ENCODE assay signal across 18 cellular contexts in genomic region chr9:97415146-97415545, GRCh38.
"Had no signal": no experiment of that assay in that cellular context is flagged by ENCODE, and none has a peak within 500 bp of the region (broad histone marks: within the 10 kb centered on the region; RNA-seq: fewer than 3 reads in every experiment).

No MANE protein-coding gene starts in this region.

- H3K27me3 ChIP-seq: gastrocnemius medialis, heart left ventricle, thyroid gland had no signal

- H3K9me3 Mint-ChIP-seq: activated CD4-positive, alpha-beta memory T cell treated with anti-CD3 and anti-CD28 coated beads for 36 hours; activated naive CD4-positive, alpha-beta T cell treated with anti-CD3 and anti-CD28 coated beads, Interleukin-2, amount 10 ng/mL, durations not matched to agents 7 days and 5 days; activated T-cell treated with anti-CD3 and anti-CD28 coated beads, Interleukin-2, amount 50 U/mL, for 24 hours; dendritic cell treated with granulocyte-macrophage colony-stimulating factor and Interleukin-4, amounts not matched to agents 40 ng/mL and 50 ng/mL, for 4 days; effector memory CD8-positive, alpha-beta T cell; stimulated activated memory B cell treated with anti-CD40 and anti-IgM and Interleukin-4, amounts not matched to agents 10 μg/mL and 1 μg/mL and 100 μg/mL, for 72 hours; T-helper 2 cell treated with Interferon-gamma antibody and Interleukin-4, amounts not matched to agents 5 μg/mL and 100 μg/mL, for 36 hours had no signal

- H3K27ac ChIP-seq: epithelial cell of prostate, gastrocnemius medialis, heart left ventricle, parathyroid adenoma, thyroid gland, VCaP had no signal

- ATAC-seq: effector memory CD8-positive, alpha-beta T cell; gastrocnemius medialis; heart left ventricle; left cardiac atrium; stimulated activated memory B cell treated with anti-CD40 and anti-IgM and Interleukin-4, amounts not matched to agents 10 μg/mL and 1 μg/mL and 100 μg/mL, for 72 hours had no signal

- H3K4me3 Mint-ChIP-seq: activated CD4-positive, alpha-beta memory T cell treated with anti-CD3 and anti-CD28 coated beads for 36 hours; activated naive CD4-positive, alpha-beta T cell treated with anti-CD3 and anti-CD28 coated beads, Interleukin-2, amount 10 ng/mL, durations not matched to agents 7 days and 5 days; activated T-cell treated with anti-CD3 and anti-CD28 coated beads, Interleukin-2, amount 50 U/mL, for 24 hours; dendritic cell treated with granulocyte-macrophage colony-stimulating factor and Interleukin-4, amounts not matched to agents 40 ng/mL and 50 ng/mL, for 4 days; effector memory CD8-positive, alpha-beta T cell; stimulated activated memory B cell treated with anti-CD40 and anti-IgM and Interleukin-4, amounts not matched to agents 10 μg/mL and 1 μg/mL and 100 μg/mL, for 72 hours; T-helper 2 cell treated with Interferon-gamma antibody and Interleukin-4, amounts not matched to agents 5 μg/mL and 100 μg/mL, for 36 hours had no signal

- H3K27me3 Mint-ChIP-seq: activated CD4-positive, alpha-beta memory T cell treated with anti-CD3 and anti-CD28 coated beads for 36 hours; dendritic cell treated with granulocyte-macrophage colony-stimulating factor and Interleukin-4, amounts not matched to agents 40 ng/mL and 50 ng/mL, for 4 days; effector memory CD8-positive, alpha-beta T cell; naive B cell; stimulated activated memory B cell treated with anti-CD40 and anti-IgM and Interleukin-4, amounts not matched to agents 10 μg/mL and 1 μg/mL and 100 μg/mL, for 72 hours had no signal

- H3K4me3 ChIP-seq: gastrocnemius medialis, heart left ventricle, thyroid gland had no signal

- H2AFZ ChIP-seq: parathyroid adenoma had no signal

- H3K9me3 ChIP-seq: gastrocnemius medialis, heart left ventricle, thyroid gland had no signal

- DNase-seq: activated CD4-positive, alpha-beta memory T cell treated with anti-CD3 and anti-CD28 coated beads for 36 hours; activated naive CD4-positive, alpha-beta T cell treated with anti-CD3 and anti-CD28 coated beads, Interleukin-2, amount 10 ng/mL, durations not matched to agents 7 days and 5 days; activated T-cell treated with anti-CD3 and anti-CD28 coated beads, Interleukin-2, amount 50 U/mL, for 24 hours; effector memory CD8-positive, alpha-beta T cell; gastrocnemius medialis; heart left ventricle; left cardiac atrium; naive B cell; stimulated activated CD4-positive, alpha-beta T cell treated with anti-CD3 and anti-CD28 coated beads, Interleukin-2, amount 100 ng/mL, for 48 hours; thyroid gland had no signal

- H3K79me2 ChIP-seq: parathyroid adenoma had no signal

- FAIRE-seq: astrocyte, bronchial epithelial cell had no signal

- H3K9ac ChIP-seq: parathyroid adenoma had no signal

- H3K36me3 ChIP-seq: gastrocnemius medialis, heart left ventricle, thyroid gland had no signal

- H3K36me3 Mint-ChIP-seq: activated CD4-positive, alpha-beta memory T cell treated with anti-CD3 and anti-CD28 coated beads for 36 hours; naive B cell had no signal

- H3K27ac Mint-ChIP-seq: activated CD4-positive, alpha-beta memory T cell treated with anti-CD3 and anti-CD28 coated beads for 36 hours; activated naive CD4-positive, alpha-beta T cell treated with anti-CD3 and anti-CD28 coated beads, Interleukin-2, amount 10 ng/mL, durations not matched to agents 7 days and 5 days; activated T-cell treated with anti-CD3 and anti-CD28 coated beads, Interleukin-2, amount 50 U/mL, for 24 hours; dendritic cell treated with granulocyte-macrophage colony-stimulating factor and Interleukin-4, amounts not matched to agents 40 ng/mL and 50 ng/mL, for 4 days; effector memory CD8-positive, alpha-beta T cell; stimulated activated memory B cell treated with anti-CD40 and anti-IgM and Interleukin-4, amounts not matched to agents 10 μg/mL and 1 μg/mL and 100 μg/mL, for 72 hours; T-helper 2 cell treated with Interferon-gamma antibody and Interleukin-4, amounts not matched to agents 5 μg/mL and 100 μg/mL, for 36 hours had no signal
